In genomic region chr6:48476257-48476656, GRCh38 we compare ENCODE assay signal across 14 cellular contexts.
DNase-seq lines count a peak whose midpoint lies in the region; ATAC-seq and TF ChIP-seq lines count a peak whose summit lies in the region.
"Had no signal": no experiment of that assay in that cellular context is flagged by ENCODE, and none has a peak within 500 bp of the region (broad histone marks: within the 10 kb centered on the region; RNA-seq: fewer than 3 reads in every experiment).

No MANE protein-coding gene starts in this region.

- CTCF ChIA-PET in Calu3 (lab: Charles Lee): interaction anchor here (0.7 to 1.6 kb wide), 4 partner anchors 39 to 688 kb away, joined by 3 to 14 read pairs (median 8); no protein-coding TSS in a partner anchor

- H3K27me3 ChIP-seq in tibial artery (no peaks in the 10 kb centered on the region), BE2C (no peaks in the 10 kb centered on the region)

- H3K4me1 ChIP-seq in tibial artery: no peaks in the 10 kb centered on the region
- no peaks in the 10 kb centered on the region for H3K4me1 ChIP-seq in BE2C

- ATAC-seq in left cardiac atrium: no peak
- ATAC-seq: CD8-positive, alpha-beta T cell; naive thymus-derived CD8-positive, alpha-beta T cell; T-helper 17 cell had no signal

- H3K9me3 ChIP-seq in tibial artery (no peaks in the 10 kb centered on the region), BE2C (no peaks in the 10 kb centered on the region)

- H3K4me1 Mint-ChIP-seq in Calu3 (ENCODE audit: low read depth, unreplicated experiment) (no peaks in the 10 kb centered on the region), chondrocyte (ENCODE audit: low read depth) (no peaks in the 10 kb centered on the region)
- H3K4me1 Mint-ChIP-seq: naive thymus-derived CD8-positive, alpha-beta T cell; T-helper 17 cell had no signal

- intact Hi-C loops in Calu3 (cut with micrococcal nuclease; ENCODE audit: unreplicated experiment) (loop anchor here (1.0 to 5.0 kb wide), 2 partner anchors 390 to 689 kb away; no protein-coding TSS in a partner anchor), tibial artery (cut with DNase I; ENCODE audit: low total_unique reads) (no loop called here), left cardiac atrium (cut with DNase I) (no loop called here)

- peak; percentile 10 for DNase-seq in Calu3
- DNase-seq in NCI-H146 treated with DMSO at 0.1 percent for 48 hours (lab: John Stamatoyannopoulos, UW; ENCODE audit: unreplicated experiment): peak; percentile 48
- DNase-seq in chondrocyte (ENCODE audit: low spot score): no peak
- DNase-seq in left kidney (ENCODE audit: low read depth, low spot score): peak; percentile 42
- DNase-seq in tibial artery: no peak
- no peak for DNase-seq in left cardiac atrium
- no peak for DNase-seq in BE2C
- no peak for DNase-seq in HuH-7.5 (ENCODE audit: low spot score)
- DNase-seq: caudate nucleus; CD8-positive, alpha-beta T cell; naive thymus-derived CD8-positive, alpha-beta T cell; NCI-H524 treated with DMSO at 0.1 percent for 48 hours; stimulated activated CD4-positive, alpha-beta T cell treated with anti-CD3 and anti-CD28 coated beads, Interleukin-2, amount 100 ng/mL, for 24 hours; T-helper 17 cell had no signal

- no peak overlapping the region for H3K4me3 ChIP-seq in tibial artery
- H3K4me3 ChIP-seq in BE2C (ENCODE audit: low read depth, low read length): no peak overlapping the region

- no peaks in the 10 kb centered on the region for H3K9me3 Mint-ChIP-seq in Calu3 (ENCODE audit: low read depth, unreplicated experiment)
- H3K9me3 Mint-ChIP-seq in chondrocyte (ENCODE audit: low read depth): no peaks in the 10 kb centered on the region

- H3K36me3 Mint-ChIP-seq in Calu3 (ENCODE audit: insufficient read depth, unreplicated experiment) (no peaks in the 10 kb centered on the region), chondrocyte (ENCODE audit: low read depth) (no peaks in the 10 kb centered on the region)
- H3K36me3 Mint-ChIP-seq: CD8-positive, alpha-beta T cell; naive thymus-derived CD8-positive, alpha-beta T cell had no signal

- no peak overlapping the region for H3K27ac ChIP-seq in tibial artery

- H3K36me3 ChIP-seq in tibial artery (no peaks in the 10 kb centered on the region), BE2C (no peaks in the 10 kb centered on the region)

- no TSS peak for BruUV-seq in Calu3 (replicated peaks; lab: Mats Ljungman, UMichigan)

- H3K4me3 Mint-ChIP-seq in Calu3 (ENCODE audit: low read depth, unreplicated experiment) (no peak overlapping the region), chondrocyte (ENCODE audit: unreplicated experiment) (no peak overlapping the region)
- H3K4me3 Mint-ChIP-seq: CD8-positive, alpha-beta T cell; naive thymus-derived CD8-positive, alpha-beta T cell; T-helper 17 cell had no signal

- H3K27ac Mint-ChIP-seq in Calu3 (ENCODE audit: unreplicated experiment) (no peak overlapping the region), chondrocyte (ENCODE audit: unreplicated experiment) (no peak overlapping the region)
- H3K27ac Mint-ChIP-seq: CD8-positive, alpha-beta T cell; naive thymus-derived CD8-positive, alpha-beta T cell; T-helper 17 cell had no signal

- TF ChIP-seq CTCF in Calu3 (IDR thresholded peaks at IDR 0.05; ENCODE audit: unreplicated experiment): no peak
- peak; percentile 62 for TF ChIP-seq CTCF in chondrocyte (IDR thresholded peaks at IDR 0.05)
- no peak for TF ChIP-seq CTCF in tibial artery (IDR thresholded peaks at IDR 0.05)
- no peak for TF ChIP-seq CTCF in BE2C (IDR thresholded peaks at IDR 0.05; ENCODE audit: low read depth, low read length)

- no peaks in the 10 kb centered on the region for H3K27me3 Mint-ChIP-seq in Calu3 (ENCODE audit: unreplicated experiment)
- peaks cover 28% of the 10 kb centered on the region for H3K27me3 Mint-ChIP-seq in chondrocyte (ENCODE audit: low read depth)
- H3K27me3 Mint-ChIP-seq: naive thymus-derived CD8-positive, alpha-beta T cell; T-helper 17 cell had no signal

Comparison
In these comparisons a context has a peak if more than half of its experiments do, and no peak if none do; other contexts are left out.
1. DNase-seq: peak in Calu3 (single experiment), NCI-H146 treated with DMSO at 0.1 percent for 48 hours (single experiment) and left kidney (single experiment); none in chondrocyte (single experiment), tibial artery (0 of 2), left cardiac atrium (single experiment), BE2C (single experiment) and HuH-7.5 (single experiment).